ENCODE assay signal across 9 cellular contexts in genomic region chr1:12106861-12107260, GRCh38. TPM values are rescaled to one million over a fixed set of nuclear protein-coding genes. Genes with fewer than 3 reads are reported as not detected.
DNase-seq lines count a peak whose midpoint lies in the region; TF ChIP-seq lines count a peak whose summit lies in the region.
"Not testable (repeated sequence)": the region's sequence is repeated elsewhere in the genome, so short reads cannot be mapped to it uniquely, and the experiment has no call there.
"Had no signal": no experiment of that assay in that cellular context is flagged by ENCODE, and none has a peak within 500 bp of the region (broad histone marks: within the 10 kb centered on the region; RNA-seq: fewer than 3 reads in every experiment).

No MANE protein-coding gene starts in this region.

- H3K9me3 Mint-ChIP-seq in glutamatergic neuron (ENCODE audit: unreplicated experiment) = not testable (repeated sequence)

- in situ Hi-C loops in brain microvascular endothelial cell (cut with HindIII; ENCODE audit: low pct_ligation_motif_present, low sequenced_read_pairs) = not testable (repeated sequence)

- not testable (repeated sequence) for H3K9me2 ChIP-seq in SU-DHL-6 (replicated peaks; ENCODE audit: insufficient read depth, low read length)

- not testable (repeated sequence) for H3K79me2 ChIP-seq in SU-DHL-6 (ENCODE audit: insufficient read depth, low read length)

- H3K9ac ChIP-seq in SU-DHL-6 (ENCODE audit: low read length) = not testable (repeated sequence)

- not testable (repeated sequence) for H3K27me3 Mint-ChIP-seq in glutamatergic neuron (ENCODE audit: unreplicated experiment)

- H3K4me3 Mint-ChIP-seq in glutamatergic neuron (ENCODE audit: unreplicated experiment) = not testable (repeated sequence)

- not testable (repeated sequence) for H3K36me3 Mint-ChIP-seq in glutamatergic neuron (ENCODE audit: unreplicated experiment)

- not testable (repeated sequence) for H3K27ac Mint-ChIP-seq in glutamatergic neuron (ENCODE audit: unreplicated experiment)

- H3K27ac ChIP-seq in SU-DHL-6 (ENCODE audit: low read depth, low read length); brain microvascular endothelial cell: not testable (repeated sequence)

- not testable (repeated sequence) for H4K20me1 ChIP-seq in SU-DHL-6 (ENCODE audit: low read depth, low read length)

- H3K4me1 Mint-ChIP-seq in glutamatergic neuron (ENCODE audit: low read depth, unreplicated experiment) = not testable (repeated sequence)

- peak; percentile 25 for TF ChIP-seq CTCF in GM12864 (IDR thresholded peaks at IDR 0.05; ENCODE audit: low read depth, low read length, missing control alignments)
- TF ChIP-seq CTCF in SU-DHL-6 (IDR thresholded peaks at IDR 0.05; ENCODE audit: insufficient read depth, low read length, poor library complexity, severe bottlenecking) = peak; percentile 15
- peak; percentile 70 for TF ChIP-seq CTCF in brain microvascular endothelial cell (IDR thresholded peaks at IDR 0.05; ENCODE audit: low read depth, low read length, missing control alignments)
- peak; percentile 22 for TF ChIP-seq CTCF in glutamatergic neuron (IDR thresholded peaks at IDR 0.05; ENCODE audit: partially characterized antibody, unreplicated experiment)
- TF ChIP-seq CTCF in retinal pigment epithelial cell (conservative IDR thresholded peaks at IDR 0.05; ENCODE audit: low read depth, low read length) = peak; percentile 56

- H3K9me3 ChIP-seq in SU-DHL-6 (ENCODE audit: insufficient read depth, low read length) = not testable (repeated sequence)

- not testable (repeated sequence) for H3F3A ChIP-seq in SU-DHL-6 (ENCODE audit: insufficient read depth)

- H3K4me2 ChIP-seq in SU-DHL-6 (ENCODE audit: low read depth, low read length, poor library complexity, severe bottlenecking) = not testable (repeated sequence)

- not testable (repeated sequence) for H3K36me3 ChIP-seq in SU-DHL-6 (ENCODE audit: low read length); brain microvascular endothelial cell (replicated peaks)

- not testable (repeated sequence) for H3K27me3 ChIP-seq in SU-DHL-6 (ENCODE audit: low read length); brain microvascular endothelial cell (replicated peaks)

- DNase-seq in AG20443 (ENCODE audit: low spot score) = peak; percentile 55
- DNase-seq in GM12864 (ENCODE audit: low read depth); brain microvascular endothelial cell; retinal pigment epithelial cell (ENCODE audit: low read depth): not testable (repeated sequence)
- peak; percentile 69 for DNase-seq in HuH-7 (ENCODE audit: low spot score)
- DNase-seq in NCI-H748 (lab: John Stamatoyannopoulos, UW; ENCODE audit: unreplicated experiment) = peak; percentile 34
- DNase-seq in glutamatergic neuron = peak; percentile 58

- not testable (repeated sequence) for H2AFZ ChIP-seq in SU-DHL-6 (ENCODE audit: low read depth, low read length, severe bottlenecking)

- H3K4me3 ChIP-seq in GM12864 (ENCODE audit: low read depth, low read length); SU-DHL-6 (ENCODE audit: insufficient read depth, low read length, poor library complexity, severe bottlenecking); brain microvascular endothelial cell (ENCODE audit: low read depth, low read length); retinal pigment epithelial cell (ENCODE audit: low read length): not testable (repeated sequence)

RNA-seq across cellular contexts. Expression of gene TNFRSF8, which starts 43.8 kb away (rescaled TPM):
- total RNA-seq in glutamatergic neuron (ENCODE audit: unreplicated experiment) = not detected
- total RNA-seq: CD4-positive, alpha-beta memory T cell had no signal

RNA-seq across cellular contexts. Expression of gene TNFRSF1B, which starts 59.9 kb away (rescaled TPM):
- 5.1 TPM for total RNA-seq in glutamatergic neuron (ENCODE audit: unreplicated experiment)

Comparison
In these comparisons a context has a peak if more than half of its experiments do, and no peak if none do; other contexts are left out.
1. CTCF ChIP-seq: peak in every context shown above with its lines; median percentile 70 in brain microvascular endothelial cell; 56 in retinal pigment epithelial cell; 25 in GM12864; 22 in glutamatergic neuron; 15 in SU-DHL-6.